Comparison of ENCODE assay signal across 9 cellular contexts in genomic region chr9:14317667-14318255, GRCh38. TPM values are rescaled to one million over a fixed set of nuclear protein-coding genes. Genes with fewer than 3 reads are reported as not detected.
DNase-seq lines count a peak whose midpoint lies in the region; ATAC-seq, FAIRE-seq and TF ChIP-seq lines count a peak whose summit lies in the region.
"Had no signal": no experiment of that assay in that cellular context is flagged by ENCODE, and none has a peak within 500 bp of the region (broad histone marks: within the 10 kb centered on the region; RNA-seq: fewer than 3 reads in every experiment).

No MANE protein-coding gene starts in this region.

- peaks cover 35% of the 10 kb centered on the region for H3K27me3 Mint-ChIP-seq in brain
- peaks cover 72% of the 10 kb centered on the region for H3K27me3 Mint-ChIP-seq in endodermal cell (ENCODE audit: insufficient read depth)

- TF ChIP-seq CTCF in brain (conservative IDR thresholded peaks at IDR 0.05) (no peak), psoas muscle (IDR thresholded peaks at IDR 0.05) (no peak), endodermal cell (conservative IDR thresholded peaks at IDR 0.05) (no peak)

- H3K4me1 ChIP-seq in psoas muscle: peaks cover 36% of the 10 kb centered on the region
- H3K4me1 ChIP-seq in endodermal cell (ENCODE audit: control insufficient read depth, insufficient read depth, low read length): no peaks in the 10 kb centered on the region

- intact Hi-C loops in psoas muscle (cut with DNase I): loop anchor here (5.0 to 10.0 kb wide), 3 partner anchors 35 to 1173 kb away; no protein-coding TSS in a partner anchor

- DNase-seq in GM18507 (ENCODE audit: extremely low spot score, insufficient read length, low read depth) (no peak), psoas muscle (no peak), hepatic stellate cell (ENCODE audit: low spot score) (no peak), endodermal cell (no peak), OCI-M2 (lab: John Stamatoyannopoulos, UW; ENCODE audit: unreplicated experiment) (no peak)
- DNase-seq: activated T-cell treated with anti-CD3 and anti-CD28 coated beads, Interleukin-2, amount 50 U/mL, for 4 hours had no signal

- H3K36me3 Mint-ChIP-seq in brain (peaks cover under 1% of the 10 kb centered on the region), endodermal cell (ENCODE audit: low read depth) (no peaks in the 10 kb centered on the region)

- H3K9ac ChIP-seq in endodermal cell (ENCODE audit: extremely low read depth, low read length, poor library complexity, severe bottlenecking): no peak overlapping the region

- FAIRE-seq in GM18507 (lab: Jason Lieb, UNC): peak; percentile 89

- WGBS in psoas muscle, 3 donors: 6 to 11% (median 10%) methylated on average over 3 of the region's 3 CpGs
- 85 to 94% methylated on average over 2 to 3 of the region's 3 CpGs for whole genome bisulfite sequencing in endodermal cell (ENCODE audit: insufficient coverage in 1 of 2, insufficient read length in 1 of 2), 2 experiments

- H3K4me1 Mint-ChIP-seq in brain: peaks cover 60% of the 10 kb centered on the region
- peaks cover 36% of the 10 kb centered on the region for H3K4me1 Mint-ChIP-seq in endodermal cell

- H3K4me3 Mint-ChIP-seq in brain (peak overlapping the region; percentile 87 to 93 (median 91)), endodermal cell (no peak overlapping the region)
- H3K4me3 Mint-ChIP-seq: activated T-cell treated with anti-CD3 and anti-CD28 coated beads, Interleukin-2, amount 50 U/mL, for 4 hours had no signal

- H3K4me3 ChIP-seq in psoas muscle (peak overlapping the region; percentile 93), endodermal cell (ENCODE audit: low read length) (no peak overlapping the region)

- ATAC-seq in HG02678 (IDR thresholded peaks at IDR 0.05; ENCODE audit: unreplicated experiment) (peak; percentile 12), psoas muscle (no peak), HG02610 (IDR thresholded peaks at IDR 0.05; ENCODE audit: unreplicated experiment) (no peak)
- ATAC-seq: activated T-cell treated with anti-CD3 and anti-CD28 coated beads, Interleukin-2, amount 50 U/mL, for 4 hours had no signal

- peaks cover 0 to 14% (median 3%) of the 10 kb centered on the region in 5 experiments for H3K9me3 Mint-ChIP-seq in brain
- no peaks in the 10 kb centered on the region for H3K9me3 Mint-ChIP-seq in endodermal cell
- H3K9me3 Mint-ChIP-seq: activated T-cell treated with anti-CD3 and anti-CD28 coated beads, Interleukin-2, amount 50 U/mL, for 4 hours had no signal

- H3K27ac Mint-ChIP-seq in brain: peak overlapping the region; percentile 82 to 100 (median 98)
- H3K27ac Mint-ChIP-seq in endodermal cell: no peak overlapping the region

- H3K27ac ChIP-seq in psoas muscle: peak overlapping the region; percentile 99
- H3K27ac ChIP-seq in endodermal cell (ENCODE audit: low read depth, low read length): no peak overlapping the region

- H3K27me3 ChIP-seq in psoas muscle (ENCODE audit: insufficient read depth in 3 of 3, low read length in 2 of 3): no peaks in the 10 kb centered on the region
- H3K27me3 ChIP-seq in endodermal cell (ENCODE audit: control insufficient read depth, insufficient read depth, low read length, poor library complexity, severe bottlenecking): peaks cover 62% of the 10 kb centered on the region

- H3K9me3 ChIP-seq in psoas muscle (no peaks in the 10 kb centered on the region), endodermal cell (ENCODE audit: control insufficient read depth, low read length) (no peaks in the 10 kb centered on the region)

- H3K36me3 ChIP-seq in psoas muscle (ENCODE audit: insufficient read depth in 1 of 2, low read depth in 1 of 2) (no peaks in the 10 kb centered on the region), endodermal cell (ENCODE audit: control insufficient read depth, insufficient read depth, low read length) (no peaks in the 10 kb centered on the region)

RNA-seq across cellular contexts. Expression of gene NFIB, which starts 3.8 kb away (rescaled TPM):
- polyA plus RNA-seq in brain (ENCODE audit: insufficient read depth, low read depth, low replicate concordance) (49.5 TPM), psoas muscle (10 to 100 TPM in 1 of 3 donors, 1 to 10 TPM in 2; 5.8 to 17.1 (median 6.1) TPM)
- total RNA-seq in psoas muscle (10 to 100 TPM; 35.0 to 65.1 (median 47.3) TPM), endodermal cell (10 to 100 TPM in 1 of 2 donors, 1 to 10 TPM in 1; 5.3 to 14.1 TPM)
- polyA plus RNA-seq in endodermal cell (2013, experiment 1 of 2): 5.5 TPM
- polyA plus RNA-seq in endodermal cell (2013, experiment 2 of 2): 6.1 TPM
